Comparison of ENCODE assay signal across 17 cellular contexts in genomic region chr2:170301606-170302005, GRCh38.
DNase-seq lines count a peak whose midpoint lies in the region; ATAC-seq, FAIRE-seq and TF ChIP-seq lines count a peak whose summit lies in the region.
"Had no signal": no experiment of that assay in that cellular context is flagged by ENCODE, and none has a peak within 500 bp of the region (broad histone marks: within the 10 kb centered on the region; RNA-seq: fewer than 3 reads in every experiment).

No MANE protein-coding gene starts in this region.

- WGBS in K562 (ENCODE audit: insufficient coverage, low coverage, missing lambda C conversion rate): 90% methylated on average over 5 of the region's 5 CpGs

- no peaks in the 10 kb centered on the region for H3K9me3 ChIP-seq in K562 (replicated peaks; ENCODE audit: control insufficient read depth, insufficient read depth, low read depth, low read length)
- H3K9me3 ChIP-seq in neural progenitor cell (ENCODE audit: low read depth): no peaks in the 10 kb centered on the region

- H3K36me3 Mint-ChIP-seq in immature natural killer cell (no peaks in the 10 kb centered on the region), neural progenitor cell (no peaks in the 10 kb centered on the region)
- H3K36me3 Mint-ChIP-seq: CD14-positive monocyte; CD8-positive, alpha-beta T cell had no signal

- H3K27me3 Mint-ChIP-seq in immature natural killer cell (ENCODE audit: low read depth in 3 of 3): peaks cover 0 to 4% (median 2%) of the 10 kb centered on the region in 3 donors
- H3K27me3 Mint-ChIP-seq in neural progenitor cell (ENCODE audit: insufficient read depth, low read depth): no peaks in the 10 kb centered on the region

- no TSS peak for BruUV-seq in K562 (replicated peaks; lab: Mats Ljungman, UMichigan)

- H2AFZ ChIP-seq in K562 (ENCODE audit: low read depth, low read length) (peak overlapping the region; percentile 47), neural progenitor cell (replicated peaks) (peak overlapping the region; percentile 52)

- no peaks in the 10 kb centered on the region for H3F3A ChIP-seq in neural progenitor cell (ENCODE audit: low read depth)

- H4K20me1 ChIP-seq in K562 (replicated peaks; ENCODE audit: control insufficient read depth, insufficient read depth, low read length) (no peaks in the 10 kb centered on the region), neural progenitor cell (ENCODE audit: low read depth) (no peaks in the 10 kb centered on the region)

- in situ Hi-C loops in K562 (cut with MboI): no loop called here

- FAIRE-seq in K562 (lab: Jason Lieb, UNC): no peak
- FAIRE-seq: H54 had no signal

- no peaks in the 10 kb centered on the region for H3K36me3 ChIP-seq in K562 (ENCODE audit: control insufficient read depth, insufficient read depth, low read length)
- no peaks in the 10 kb centered on the region for H3K36me3 ChIP-seq in neural progenitor cell

- H3K9me1 ChIP-seq in K562 (ENCODE audit: control insufficient read depth, insufficient read depth, low read length): no peaks in the 10 kb centered on the region

- H3K4me2 ChIP-seq in K562 (ENCODE audit: insufficient read depth, low read length) (no peak overlapping the region), neural progenitor cell (no peak overlapping the region)

- no peak for TF ChIP-seq POLR2A in K562 (conservative IDR thresholded peaks at IDR 0.05)

- H3K27me3 ChIP-seq in K562 (ENCODE audit: control insufficient read depth in 2 of 2, insufficient read depth in 2 of 2, low read length in 2 of 2): no peaks in the 10 kb centered on the region
- no peaks in the 10 kb centered on the region for H3K27me3 ChIP-seq in neural progenitor cell

- H3K4me3 Mint-ChIP-seq in immature natural killer cell (peak overlapping the region in 2 of 5 donors; percentile 12), neural progenitor cell (no peak overlapping the region)
- H3K4me3 Mint-ChIP-seq: CD14-positive monocyte; CD8-positive, alpha-beta T cell had no signal

- H3K27ac ChIP-seq in K562 (ENCODE audit: extremely low read depth, low read depth, low read length): no peak overlapping the region
- H3K27ac ChIP-seq in neural progenitor cell: no peak overlapping the region
- H3K27ac ChIP-seq: 22Rv1 had no signal

- H3K4me1 ChIP-seq in K562 (replicated peaks in 1 of 2; ENCODE audit: control insufficient read depth in 2 of 2, insufficient read depth in 2 of 2, low read length in 2 of 2): peaks cover 5 to 30% of the 10 kb centered on the region in 2 experiments; a peak in 4 of 5 replicates
- H3K4me1 ChIP-seq in neural progenitor cell: peaks cover 15% of the 10 kb centered on the region

- H3K4me1 Mint-ChIP-seq in immature natural killer cell (peaks cover 11 to 30% of the 10 kb centered on the region in 2 donors), neural progenitor cell (no peaks in the 10 kb centered on the region)
- H3K4me1 Mint-ChIP-seq: CD14-positive monocyte had no signal

- intact Hi-C loops in K562 (cut with micrococcal nuclease): loop anchor here (5.0 kb wide), 1 partner anchor 64 kb away; no protein-coding TSS in a partner anchor

- CTCF ChIA-PET in K562 (lab: Yijun Ruan, JAX; ENCODE audit: low intra/inter-chr PET ratio): no interaction called here

- H3K27ac Mint-ChIP-seq in immature natural killer cell: peak overlapping the region in 1 of 6 donors; percentile 20
- H3K27ac Mint-ChIP-seq in neural progenitor cell: no peak overlapping the region
- H3K27ac Mint-ChIP-seq: CD14-positive monocyte; CD8-positive, alpha-beta T cell had no signal

- ATAC-seq in K562 (no peak), HG02938 (IDR thresholded peaks at IDR 0.05; ENCODE audit: unreplicated experiment) (no peak)
- ATAC-seq: CD8-positive, alpha-beta T cell had no signal

- H3K4me3 ChIP-seq in K562 (no peak overlapping the region), neural progenitor cell (no peak overlapping the region)

- H3K9ac ChIP-seq in K562 (ENCODE audit: insufficient read depth in 1 of 2, low read depth in 2 of 2, low read length in 2 of 2): no peak overlapping the region
- no peak overlapping the region for H3K9ac ChIP-seq in neural progenitor cell

- TF ChIP-seq RAD21 in K562 (CRISPR knock-in tag; conservative IDR thresholded peaks at IDR 0.05 in 1 of 2, IDR thresholded peaks at IDR 0.05 in 1 of 2): no peak

- DNase-seq in NCI-H146 (lab: John Stamatoyannopoulos, UW): peak; percentile 41
- no peak for DNase-seq in NCI-H146 treated with DMSO at 0.1 percent for 48 hours (lab: John Stamatoyannopoulos, UW; ENCODE audit: unreplicated experiment)
- DNase-seq in K562 (ENCODE audit: extremely low read depth in 1 of 4, low spot score in 3 of 4): no peak
- DNase-seq in immature natural killer cell: peak; percentile 21 to 33 (median 30)
- DNase-seq in neural progenitor cell (ENCODE audit: low spot score): no peak
- no peak for DNase-seq in NCI-H774 (lab: John Stamatoyannopoulos, UW)
- DNase-seq in stimulated activated CD4-positive, alpha-beta T cell treated with anti-CD3 and anti-CD28 coated beads, Interleukin-4, amount 100 ng/mL, for 24 hours: no peak
- DNase-seq: CD8-positive, alpha-beta T cell; COR-L47; DMS153; DMS79 treated with DMSO at 0.1 percent for 48 hours; EL; GDM1 had no signal

- H3K79me2 ChIP-seq in K562 (ENCODE audit: control insufficient read depth, insufficient read depth, low read length) (no peaks in the 10 kb centered on the region), neural progenitor cell (ENCODE audit: low read depth) (no peaks in the 10 kb centered on the region)

- H3K9me3 Mint-ChIP-seq in immature natural killer cell (no peaks in the 10 kb centered on the region), neural progenitor cell (no peaks in the 10 kb centered on the region)
- H3K9me3 Mint-ChIP-seq: CD8-positive, alpha-beta T cell had no signal

- POLR2A ChIA-PET in K562 (lab: Yijun Ruan, JAX): interaction anchor here (0.5 to 0.7 kb wide), 3 partner anchors 11 to 687 kb away, joined by 3 read pairs; no protein-coding TSS in a partner anchor

- TF ChIP-seq CTCF in K562 (IDR thresholded peaks at IDR 0.05 in 2 of 3, conservative IDR thresholded peaks at IDR 0.05 in 1 of 3; ENCODE audit: insufficient read depth in 2 of 3, low read depth in 1 of 3, low read length in 3 of 3): no peak
- TF ChIP-seq CTCF in neural progenitor cell (IDR thresholded peaks at IDR 0.05): no peak

- TF ChIP-seq EP300 in K562 (IDR thresholded peaks at IDR 0.05; ENCODE audit: low read length): no peak

TF ChIP-seq in K562, 482 proteins besides CTCF, POLR2A, EP300 and RAD21:
- no peak for TF ChIP-seq PRDM10 (IDR thresholded peaks at IDR 0.05; ENCODE audit: partially characterized antibody)
- no peak for TF ChIP-seq ZNF197 (CRISPR knock-in tag; IDR thresholded peaks at IDR 0.05; ENCODE audit: low read depth)
- TF ChIP-seq CBFA2T2 (conservative IDR thresholded peaks at IDR 0.05): no peak
- no peak for TF ChIP-seq U2AF2 (optimal IDR thresholded peaks at IDR 0.05; ENCODE audit: low read depth, low read length)
- TF ChIP-seq CREB5 (CRISPR knock-in tag; IDR thresholded peaks at IDR 0.05): no peak

Comparison
In these comparisons a context has a peak if more than half of its experiments do, and no peak if none do; other contexts are left out.
1. DNase-seq: peak in NCI-H146 (single experiment) and immature natural killer cell (3 of 3); none in NCI-H146 treated with DMSO at 0.1 percent for 48 hours (single experiment), K562 (0 of 4), neural progenitor cell (single experiment), NCI-H774 (single experiment) and stimulated activated CD4-positive, alpha-beta T cell treated with anti-CD3 and anti-CD28 coated beads, Interleukin-4, amount 100 ng/mL, for 24 hours (single experiment).